ENCODE assay signal across 14 cellular contexts in genomic region chr4:24924309-24924781, GRCh38. TPM values are rescaled to one million over a fixed set of nuclear protein-coding genes. Genes with fewer than 3 reads are reported as not detected.
DNase-seq lines count a peak whose midpoint lies in the region; ATAC-seq and TF ChIP-seq lines count a peak whose summit lies in the region.
"Had no signal": no experiment of that assay in that cellular context is flagged by ENCODE, and none has a peak within 500 bp of the region (broad histone marks: within the 10 kb centered on the region; RNA-seq: fewer than 3 reads in every experiment).

No MANE protein-coding gene starts in this region.

- TF ChIP-seq EP300 in Ishikawa (IDR thresholded peaks at IDR 0.05; ENCODE audit: borderline replicate concordance) (no peak), gastroesophageal sphincter (IDR thresholded peaks at IDR 0.05) (no peak)

- peaks cover 0 to 7% (median 0%) of the 10 kb centered on the region in 3 donors for H3K9me3 ChIP-seq in gastroesophageal sphincter

- WGBS in gastroesophageal sphincter (ENCODE audit: low coverage in 1 of 2), 2 donors = 58% methylated on average over 2 of the region's 3 CpGs; no CpG with 5 or more reads in 1 of the 2 donors

- H3K27me3 Mint-ChIP-seq in activated CD4-positive, alpha-beta T cell treated with anti-CD3 and anti-CD28 coated beads, Interleukin-2, amount 10 ng/mL, durations not matched to agents 24 days and 14 days = no peaks in the 10 kb centered on the region

- H3K27ac ChIP-seq in gastroesophageal sphincter = no peak overlapping the region
- H3K27ac ChIP-seq: BLaER1 treated with 17β-estradiol and CSF1 and Interleukin-3, amounts not matched to agents 10 nM and 100 nM; tibial artery had no signal

- no peak for TF ChIP-seq POLR2A in gastroesophageal sphincter (IDR thresholded peaks at IDR 0.05)

- H3K27ac Mint-ChIP-seq in activated CD4-positive, alpha-beta T cell treated with anti-CD3 and anti-CD28 coated beads, Interleukin-2, amount 10 ng/mL, durations not matched to agents 24 days and 14 days = no peak overlapping the region
- H3K27ac Mint-ChIP-seq: natural killer cell had no signal

- TF ChIP-seq RAD21 in Ishikawa (IDR thresholded peaks at IDR 0.05; ENCODE audit: low read depth) = no peak

- H3K9me3 Mint-ChIP-seq in activated CD4-positive, alpha-beta T cell treated with anti-CD3 and anti-CD28 coated beads, Interleukin-2, amount 10 ng/mL, durations not matched to agents 24 days and 14 days = peaks cover 7% of the 10 kb centered on the region

- no peaks in the 10 kb centered on the region for H3K27me3 ChIP-seq in gastroesophageal sphincter
- H3K27me3 ChIP-seq: BLaER1 treated with 17β-estradiol and CSF1 and Interleukin-3, amounts not matched to agents 10 nM and 100 nM; tibial artery had no signal

- DNase-seq in AG08395 (ENCODE audit: low spot score) (peak; percentile 95), choroid plexus epithelial cell (ENCODE audit: low read depth) (peak; percentile 97), kidney tubule cell (ENCODE audit: low spot score) (peak; percentile 99), NCI-H1436 treated with DMSO at 0.1 percent for 48 hours (lab: John Stamatoyannopoulos, UW) (no peak), KG1 (lab: John Stamatoyannopoulos, UW) (no peak)
- DNase-seq in activated CD4-positive, alpha-beta T cell treated with anti-CD3 and anti-CD28 coated beads, Interleukin-2, amount 10 ng/mL, durations not matched to agents 24 days and 14 days = no peak
- DNase-seq: natural killer cell, NCI-H1105, small intestine, tibial artery had no signal

- no peaks in the 10 kb centered on the region for H3K36me3 Mint-ChIP-seq in activated CD4-positive, alpha-beta T cell treated with anti-CD3 and anti-CD28 coated beads, Interleukin-2, amount 10 ng/mL, durations not matched to agents 24 days and 14 days (ENCODE audit: low read depth)
- H3K36me3 Mint-ChIP-seq: natural killer cell had no signal

- no peaks in the 10 kb centered on the region for H3K4me1 Mint-ChIP-seq in activated CD4-positive, alpha-beta T cell treated with anti-CD3 and anti-CD28 coated beads, Interleukin-2, amount 10 ng/mL, durations not matched to agents 24 days and 14 days
- H3K4me1 Mint-ChIP-seq: natural killer cell had no signal

- TF ChIP-seq CTCF in choroid plexus epithelial cell (conservative IDR thresholded peaks at IDR 0.05; ENCODE audit: low read depth, low read length) (no peak), gastroesophageal sphincter (IDR thresholded peaks at IDR 0.05) (no peak)

- no peaks in the 10 kb centered on the region for H3K36me3 ChIP-seq in gastroesophageal sphincter
- H3K36me3 ChIP-seq: tibial artery had no signal

- intact Hi-C loops in activated CD4-positive, alpha-beta T cell treated with anti-CD3 and anti-CD28 coated beads, Interleukin-2, amount 10 ng/mL, durations not matched to agents 24 days and 14 days (cut with micrococcal nuclease) = no loop called here

- no peaks in the 10 kb centered on the region for H3K4me1 ChIP-seq in gastroesophageal sphincter
- H3K4me1 ChIP-seq: tibial artery had no signal

- no peak for ATAC-seq in gastroesophageal sphincter
- ATAC-seq: natural killer cell, Right ventricle myocardium inferior had no signal

- H3K4me3 ChIP-seq in choroid plexus epithelial cell (ENCODE audit: low read depth, low read length) (no peak overlapping the region), gastroesophageal sphincter (no peak overlapping the region)
- H3K4me3 ChIP-seq: BLaER1 treated with 17β-estradiol and CSF1 and Interleukin-3, amounts not matched to agents 10 nM and 100 nM; tibial artery had no signal

- H3K4me3 Mint-ChIP-seq in activated CD4-positive, alpha-beta T cell treated with anti-CD3 and anti-CD28 coated beads, Interleukin-2, amount 10 ng/mL, durations not matched to agents 24 days and 14 days = no peak overlapping the region
- H3K4me3 Mint-ChIP-seq: natural killer cell had no signal

TF ChIP-seq in Ishikawa, 13 proteins besides CTCF, POLR2A, EP300 and RAD21:
- no peak for TF ChIP-seq TCF12 (IDR thresholded peaks at IDR 0.05; ENCODE audit: low read depth)
- peak; percentile 77 for TF ChIP-seq TEAD4 (IDR thresholded peaks at IDR 0.05)
- peak; percentile 56; the same call in 1 of the 2 replicates for TF ChIP-seq MAX (IDR thresholded peaks at IDR 0.05)
- no peak for TF ChIP-seq CEBPB (IDR thresholded peaks at IDR 0.05)
- TF ChIP-seq, protein P1, sequence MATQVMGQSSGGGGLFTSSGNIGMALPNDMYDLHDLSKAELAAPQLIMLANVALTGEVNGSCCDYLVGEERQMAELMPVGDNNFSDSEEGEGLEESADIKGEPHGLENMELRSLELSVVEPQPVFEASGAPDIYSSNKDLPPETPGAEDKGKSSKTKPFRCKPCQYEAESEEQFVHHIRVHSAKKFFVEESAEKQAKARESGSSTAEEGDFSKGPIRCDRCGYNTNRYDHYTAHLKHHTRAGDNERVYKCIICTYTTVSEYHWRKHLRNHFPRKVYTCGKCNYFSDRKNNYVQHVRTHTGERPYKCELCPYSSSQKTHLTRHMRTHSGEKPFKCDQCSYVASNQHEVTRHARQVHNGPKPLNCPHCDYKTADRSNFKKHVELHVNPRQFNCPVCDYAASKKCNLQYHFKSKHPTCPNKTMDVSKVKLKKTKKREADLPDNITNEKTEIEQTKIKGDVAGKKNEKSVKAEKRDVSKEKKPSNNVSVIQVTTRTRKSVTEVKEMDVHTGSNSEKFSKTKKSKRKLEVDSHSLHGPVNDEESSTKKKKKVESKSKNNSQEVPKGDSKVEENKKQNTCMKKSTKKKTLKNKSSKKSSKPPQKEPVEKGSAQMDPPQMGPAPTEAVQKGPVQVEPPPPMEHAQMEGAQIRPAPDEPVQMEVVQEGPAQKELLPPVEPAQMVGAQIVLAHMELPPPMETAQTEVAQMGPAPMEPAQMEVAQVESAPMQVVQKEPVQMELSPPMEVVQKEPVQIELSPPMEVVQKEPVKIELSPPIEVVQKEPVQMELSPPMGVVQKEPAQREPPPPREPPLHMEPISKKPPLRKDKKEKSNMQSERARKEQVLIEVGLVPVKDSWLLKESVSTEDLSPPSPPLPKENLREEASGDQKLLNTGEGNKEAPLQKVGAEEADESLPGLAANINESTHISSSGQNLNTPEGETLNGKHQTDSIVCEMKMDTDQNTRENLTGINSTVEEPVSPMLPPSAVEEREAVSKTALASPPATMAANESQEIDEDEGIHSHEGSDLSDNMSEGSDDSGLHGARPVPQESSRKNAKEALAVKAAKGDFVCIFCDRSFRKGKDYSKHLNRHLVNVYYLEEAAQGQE (IDR thresholded peaks at IDR 0.05; ENCODE audit: low read depth) = no peak
- no peak for TF ChIP-seq CREB1 (IDR thresholded peaks at IDR 0.05; ENCODE audit: low read depth)
- no peak for TF ChIP-seq TAF1 (IDR thresholded peaks at IDR 0.05; ENCODE audit: low read depth)
- no peak for TF ChIP-seq EGR1 (IDR thresholded peaks at IDR 0.05)
- TF ChIP-seq YY1 (IDR thresholded peaks at IDR 0.05; ENCODE audit: low read depth) = no peak
- TF ChIP-seq FOXM1 (IDR thresholded peaks at IDR 0.05; ENCODE audit: borderline replicate concordance, low read depth) = no peak
- TF ChIP-seq, protein P2, sequence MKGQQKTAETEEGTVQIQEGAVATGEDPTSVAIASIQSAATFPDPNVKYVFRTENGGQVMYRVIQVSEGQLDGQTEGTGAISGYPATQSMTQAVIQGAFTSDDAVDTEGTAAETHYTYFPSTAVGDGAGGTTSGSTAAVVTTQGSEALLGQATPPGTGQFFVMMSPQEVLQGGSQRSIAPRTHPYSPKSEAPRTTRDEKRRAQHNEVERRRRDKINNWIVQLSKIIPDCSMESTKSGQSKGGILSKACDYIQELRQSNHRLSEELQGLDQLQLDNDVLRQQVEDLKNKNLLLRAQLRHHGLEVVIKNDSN (IDR thresholded peaks at IDR 0.05) = no peak
- no peak for TF ChIP-seq ZBTB7A (IDR thresholded peaks at IDR 0.05; ENCODE audit: low read depth)
- TF ChIP-seq NFIC (IDR thresholded peaks at IDR 0.05) = peak; percentile 70

RNA-seq across cellular contexts. Expression of gene CCDC149, which starts 11.5 kb away (rescaled TPM):
- total RNA-seq in activated CD4-positive, alpha-beta T cell treated with anti-CD3 and anti-CD28 coated beads, Interleukin-2, amount 10 ng/mL, durations not matched to agents 24 days and 14 days = not detected in 2 replicates
- total RNA-seq in gastroesophageal sphincter = 10 to 100 TPM; 21.9 to 38.7 (median 34.0) TPM

Comparison
In these comparisons a context has a peak if more than half of its experiments do, and no peak if none do; other contexts are left out.
1. DNase-seq: peak in AG08395 (single experiment), choroid plexus epithelial cell (single experiment) and kidney tubule cell (single experiment); none in NCI-H1436 treated with DMSO at 0.1 percent for 48 hours (single experiment), activated CD4-positive, alpha-beta T cell treated with anti-CD3 and anti-CD28 coated beads, Interleukin-2, amount 10 ng/mL, durations not matched to agents 24 days and 14 days (single experiment) and KG1 (single experiment).
2. RNA of gene CCDC149, which starts 11.5 kb away (total RNA-seq): 21.9 to 38.7 TPM in gastroesophageal sphincter; not detected in activated CD4-positive, alpha-beta T cell treated with anti-CD3 and anti-CD28 coated beads, Interleukin-2, amount 10 ng/mL, durations not matched to agents 24 days and 14 days; every median in the first group is over 10 times any median in the second.